In genomic region chr22:19626666-19627065, GRCh38 we compare ENCODE assay signal across 26 cellular contexts.
"Had no signal": no experiment of that assay in that cellular context is flagged by ENCODE, and none has a peak within 500 bp of the region (broad histone marks: within the 10 kb centered on the region; RNA-seq: fewer than 3 reads in every experiment).

No MANE protein-coding gene starts in this region.

- DNase-seq: activated CD4-positive, alpha-beta memory T cell treated with anti-CD3 and anti-CD28 coated beads, Interleukin-2, amount 10 ng/mL, durations not matched to agents 7 days and 5 days; activated CD4-positive, alpha-beta T cell treated with anti-CD3 and anti-CD28 coated beads for 48 hours; activated CD8-positive, alpha-beta memory T cell treated with anti-CD3 and anti-CD28 coated beads for 24 hours; activated CD8-positive, alpha-beta memory T cell treated with anti-CD3 and anti-CD28 coated beads, Interleukin-2, amount 10 ng/mL, durations not matched to agents 7 days and 5 days; activated CD8-positive, alpha-beta memory T cell treated with anti-CD3 and anti-CD28 coated beads, Interleukin-2, amount 50 U/mL, for 48 hours; activated gamma-delta T cell treated with Interleukin-2 at 50 U/mL for 16 hours; activated naive CD4-positive, alpha-beta T cell treated with anti-CD3 and anti-CD28 coated beads for 36 hours; activated T-cell treated with anti-CD3 and anti-CD28 coated beads, Interleukin-2, amount 50 U/mL, for 1 hour; anterior cingulate cortex; caudate nucleus; cerebellar nuclear complex; NCI-H1092 treated with DMSO at 0.1 percent for 48 hours; NCI-H1417 treated with DMSO at 0.1 percent for 48 hours; NCI-H187 treated with DMSO at 0.1 percent for 48 hours; NCI-H2081 treated with DMSO at 0.1 percent for 48 hours; NCI-H510A; NCI-H526; NCI-H748 treated with DMSO at 0.1 percent for 48 hours; NK-92 treated with Interleukin-12 subunit alpha and Interleukin-12 subunit beta, amount 100 ng/mL, for 24 hours; PC-3; RPMI8226; SHP77 treated with DMSO at 0.1 percent for 48 hours; SK-N-SH had no signal

- H3K9ac ChIP-seq: KMS-11, SK-N-SH had no signal

- H3K27ac ChIP-seq: KMS-11, Peyer's patch, SJSA1 had no signal

- H3K4me1 ChIP-seq: SJSA1 had no signal

- H3K4me3 ChIP-seq: Peyer's patch, SJSA1 had no signal

- H3K27me3 ChIP-seq: Peyer's patch had no signal

- H3K9me2 ChIP-seq: SK-N-SH had no signal

- H3K9me3 ChIP-seq: Peyer's patch, SJSA1, SK-N-SH had no signal

- H3K36me3 ChIP-seq: Peyer's patch, SJSA1 had no signal

- H3K4me2 ChIP-seq: KMS-11, SK-N-SH had no signal
